Comparison of ENCODE assay signal across 8 cellular contexts in the genomic region with DNA sequence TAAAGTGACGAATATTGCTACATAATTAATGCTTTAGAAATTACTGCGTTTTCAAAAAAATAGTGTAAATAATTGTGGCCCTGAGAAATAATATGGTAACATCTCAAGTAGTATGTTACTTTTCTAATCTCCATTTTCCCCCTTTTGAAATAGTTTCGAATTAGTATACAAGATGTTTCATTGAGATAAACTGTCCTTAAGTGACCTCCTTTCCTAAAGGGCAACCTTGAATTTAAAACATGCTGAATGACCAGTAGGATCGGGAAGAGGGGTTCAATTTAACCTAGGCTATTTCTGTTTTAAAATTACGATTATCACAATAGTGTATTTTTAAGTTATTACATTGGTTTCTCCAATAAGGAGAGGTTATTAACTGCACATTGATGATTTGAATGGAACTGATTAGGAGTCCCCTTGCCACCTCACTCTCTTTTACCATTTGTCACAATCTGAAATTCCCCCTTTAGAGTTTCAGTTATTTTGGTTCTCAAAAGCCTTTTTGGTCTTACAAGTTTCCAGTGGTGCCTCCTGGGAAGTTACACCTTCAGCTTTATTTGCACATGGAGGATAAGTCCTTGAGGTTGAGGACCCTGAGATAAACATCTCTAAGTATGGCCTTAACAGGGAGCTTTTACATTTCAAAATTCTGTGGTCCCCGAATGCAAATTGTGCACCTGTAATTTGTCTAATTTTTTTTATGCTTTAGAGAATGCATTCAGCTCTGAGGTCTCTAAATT. TPM values are rescaled to one million over a fixed set of nuclear protein-coding genes. Genes with fewer than 3 reads are reported as not detected.
DNase-seq lines count a peak whose midpoint lies in the region; ATAC-seq, FAIRE-seq and TF ChIP-seq lines count a peak whose summit lies in the region.

No MANE protein-coding gene starts in this region.

- H4K5ac ChIP-seq in H9 (ENCODE audit: insufficient read length, low read depth, low read length) (no peak overlapping the region), mesendoderm (ENCODE audit: low read length) (no peak overlapping the region)

- no peak for FAIRE-seq in astrocyte (lab: Jason Lieb, UNC)

- H3K36me3 ChIP-seq in A673 (ENCODE audit: insufficient read depth, low read length, poor library complexity, severe bottlenecking) (no peaks in the 10 kb centered on the region), astrocyte (ENCODE audit: insufficient read depth, low read length) (no peaks in the 10 kb centered on the region), mesendoderm (ENCODE audit: control insufficient read depth, insufficient read depth, low read length) (no peaks in the 10 kb centered on the region)

- no peak for DNase-seq in A673 (ENCODE audit: low spot score)
- no peak for DNase-seq in H9
- DNase-seq in astrocyte (ENCODE audit: low read depth) = no peak
- DNase-seq in mesendoderm = peak; percentile 26
- no peak for DNase-seq in A172 (ENCODE audit: low spot score)
- DNase-seq in lower leg skin (ENCODE audit: low spot score in 2 of 2) = no peak
- no peak for DNase-seq in SW480 (ENCODE audit: low spot score)

- H3T11ph ChIP-seq in H9 (ENCODE audit: low read length) = no peak overlapping the region

- H4K8ac ChIP-seq in H9 (replicated peaks; ENCODE audit: insufficient read length, low read depth, low read length) = no peak overlapping the region
- H4K8ac ChIP-seq in mesendoderm (ENCODE audit: low read depth, low read length) = no peak overlapping the region

- H3K27me3 Mint-ChIP-seq in H9 (ENCODE audit: low read depth) (no peaks in the 10 kb centered on the region), astrocyte (ENCODE audit: low read depth, unreplicated experiment) (no peaks in the 10 kb centered on the region)

- H2BK15ac ChIP-seq in H9 (ENCODE audit: low read depth, low read length) (no peak overlapping the region), mesendoderm (replicated peaks; ENCODE audit: low read depth) (no peak overlapping the region)

- no peak overlapping the region for H4K91ac ChIP-seq in H9 (ENCODE audit: insufficient read length, low read depth, low read length)

- H3K79me2 ChIP-seq in H9 (ENCODE audit: insufficient read depth, low read length) (peaks cover 17% of the 10 kb centered on the region; the same call in 1 of the 2 replicates), astrocyte (ENCODE audit: insufficient read depth, low read length) (peaks cover 91% of the 10 kb centered on the region), mesendoderm (ENCODE audit: control insufficient read depth, insufficient read depth, low read length) (peaks cover 64% of the 10 kb centered on the region)

- H4K20me1 ChIP-seq in H9 (ENCODE audit: control insufficient read depth, insufficient read depth, insufficient read length) (no peaks in the 10 kb centered on the region), astrocyte (ENCODE audit: insufficient read depth, low read length) (peaks cover 54% of the 10 kb centered on the region)

- H3K27me3 ChIP-seq in A673 (replicated peaks; ENCODE audit: insufficient read depth, low read depth, low read length, poor library complexity) (no peaks in the 10 kb centered on the region), H9 (ENCODE audit: insufficient read depth, low read length) (no peaks in the 10 kb centered on the region), astrocyte (ENCODE audit: insufficient read depth, low read length) (no peaks in the 10 kb centered on the region), mesendoderm (ENCODE audit: insufficient read depth, low read length, poor library complexity) (no peaks in the 10 kb centered on the region)

- H2AFZ ChIP-seq in H9 (ENCODE audit: low read length) (no peak overlapping the region), astrocyte (ENCODE audit: low read depth, low read length) (no peak overlapping the region)

- H3K27ac ChIP-seq in A673 (ENCODE audit: low read depth, low read length, poor library complexity, severe bottlenecking) (peak overlapping the region; percentile 98), H9 (ENCODE audit: insufficient read length, low read depth, low read length) (no peak overlapping the region), astrocyte (ENCODE audit: low read depth, low read length) (peak overlapping the region; percentile 85), mesendoderm (ENCODE audit: low read depth, low read length) (no peak overlapping the region)

- H3K4me1 ChIP-seq in A673 (ENCODE audit: insufficient read depth, low read length, poor library complexity, severe bottlenecking) (peaks cover 55% of the 10 kb centered on the region), H9 (ENCODE audit: insufficient read depth, low read length) (no peaks in the 10 kb centered on the region; the same call in 1 of the 2 replicates), astrocyte (ENCODE audit: insufficient read depth, low read length) (peaks cover 49% of the 10 kb centered on the region), mesendoderm (ENCODE audit: control insufficient read depth, low read depth, low read length) (peaks cover 14% of the 10 kb centered on the region)

- H3K9me3 Mint-ChIP-seq in H9 (no peaks in the 10 kb centered on the region), astrocyte (ENCODE audit: unreplicated experiment) (no peaks in the 10 kb centered on the region)

- H3K4me3 Mint-ChIP-seq in H9 = peak overlapping the region; percentile 73 to 92
- H3K4me3 Mint-ChIP-seq in astrocyte (ENCODE audit: unreplicated experiment) = peak overlapping the region; percentile 92

- H3K9me3 ChIP-seq in A673 (ENCODE audit: low read depth, low read length, poor library complexity, severe bottlenecking) (no peaks in the 10 kb centered on the region), H9 (ENCODE audit: control insufficient read depth, low read depth, low read length) (no peaks in the 10 kb centered on the region), astrocyte (ENCODE audit: insufficient read depth, low read depth, low read length) (no peaks in the 10 kb centered on the region)

- H3K9ac ChIP-seq in H9 (ENCODE audit: extremely low read depth, insufficient read length, low read length) = no peak overlapping the region
- H3K9ac ChIP-seq in astrocyte (ENCODE audit: low read length) = peak overlapping the region; percentile 94
- peak overlapping the region; percentile 12 for H3K9ac ChIP-seq in mesendoderm (ENCODE audit: low read length)

- POLR2A ChIA-PET in A673 (lab: Charles Lee; ENCODE audit: low non-redundant PET) = interaction anchor here (0.6 kb wide), 1 partner anchor 28 kb away, joined by 3 read pairs; no protein-coding TSS in a partner anchor

- no peak overlapping the region for H2BK20ac ChIP-seq in H9 (ENCODE audit: low read depth, low read length, poor library complexity, severe bottlenecking)

- H3K23ac ChIP-seq in H9 (ENCODE audit: insufficient read length, low read depth, low read length) = no peak overlapping the region
- no peak overlapping the region for H3K23ac ChIP-seq in mesendoderm (ENCODE audit: low read length)

- H3K79me1 ChIP-seq in H9 (ENCODE audit: insufficient read depth, low read depth, low read length, poor library complexity, severe bottlenecking) (peaks cover 3% of the 10 kb centered on the region), mesendoderm (ENCODE audit: low read length) (peaks cover 11% of the 10 kb centered on the region)

- H3K4me3 ChIP-seq in A673 (ENCODE audit: low read depth, low read length, poor library complexity, severe bottlenecking) = peak overlapping the region; percentile 95
- peak overlapping the region; percentile 91 for H3K4me3 ChIP-seq in astrocyte (ENCODE audit: insufficient read depth, low read depth, low read length)
- no peak overlapping the region for H3K4me3 ChIP-seq in mesendoderm (ENCODE audit: low read length)
- no peak overlapping the region for H3K4me3 ChIP-seq in lower leg skin (ENCODE audit: low read depth, poor library complexity, severe bottlenecking)

- H3K4me1 Mint-ChIP-seq in H9 = peaks cover 69 to 76% of the 10 kb centered on the region in 2 experiments
- H3K4me1 Mint-ChIP-seq in astrocyte (ENCODE audit: low read depth, unreplicated experiment) = peaks cover 54% of the 10 kb centered on the region

- H3K14ac ChIP-seq in H9 (ENCODE audit: insufficient read depth, low read length) = no peak overlapping the region

- no peak for ATAC-seq in GM18870 (IDR thresholded peaks at IDR 0.05; ENCODE audit: unreplicated experiment)

- H3K18ac ChIP-seq in H9 (ENCODE audit: insufficient read length, low read depth, low read length) (no peak overlapping the region), mesendoderm (ENCODE audit: low read length) (no peak overlapping the region)

- TF ChIP-seq CTCF in A673 (conservative IDR thresholded peaks at IDR 0.05; ENCODE audit: low read depth, low read length) = no peak
- TF ChIP-seq CTCF in H9 (conservative IDR thresholded peaks at IDR 0.05) = no peak
- TF ChIP-seq CTCF in astrocyte (IDR thresholded peaks at IDR 0.05; ENCODE audit: insufficient read depth, low read depth, low read length) = no peak
- no peak for TF ChIP-seq CTCF in lower leg skin (IDR thresholded peaks at IDR 0.05)

- H3K27ac Mint-ChIP-seq in H9 (no peak overlapping the region), astrocyte (ENCODE audit: unreplicated experiment) (peak overlapping the region; percentile 55)

- H3K23me2 ChIP-seq in H9 (ENCODE audit: insufficient read length, low read depth, low read length, poor library complexity, severe bottlenecking) = peaks cover 5% of the 10 kb centered on the region

- peaks cover 0 to 21% (median 2%) of the 10 kb centered on the region in 3 experiments; a peak in 3 of 7 replicates for H3K36me3 Mint-ChIP-seq in H9 (ENCODE audit: insufficient read depth in 1 of 3, low read depth in 3 of 3)
- peaks cover 6% of the 10 kb centered on the region for H3K36me3 Mint-ChIP-seq in astrocyte (ENCODE audit: low read depth, unreplicated experiment)

- no peak overlapping the region for H2BK120ac ChIP-seq in H9 (ENCODE audit: low read depth, low read length, poor library complexity, severe bottlenecking)
- H2BK120ac ChIP-seq in mesendoderm (ENCODE audit: low read depth, low read length) = no peak overlapping the region

- H2BK12ac ChIP-seq in H9 (ENCODE audit: insufficient read length, low read depth, low read length) = no peak overlapping the region

- no peak overlapping the region for H2AK5ac ChIP-seq in H9 (ENCODE audit: insufficient read length, low read length)
- no peak overlapping the region for H2AK5ac ChIP-seq in mesendoderm (ENCODE audit: low read length)

- no TSS peak for BruUV-seq in A673 (replicated peaks; lab: Mats Ljungman, UMichigan)

- H3K4me2 ChIP-seq in H9 (ENCODE audit: insufficient read depth, insufficient read length, low read length) (no peak overlapping the region), astrocyte (ENCODE audit: low read length) (peak overlapping the region; percentile 86), mesendoderm (ENCODE audit: low read length) (no peak overlapping the region)

- WGBS in H9 (ENCODE audit: extremely low coverage, insufficient read length, low lambda C conversion rate) = no CpG with 5 or more reads among the region's 6 CpGs
- WGBS in mesendoderm (ENCODE audit: extremely low coverage, insufficient coverage, low lambda C conversion rate) = no CpG with 5 or more reads among the region's 6 CpGs
- 40 to 46% methylated on average over 6 of the region's 6 CpGs for WGBS in lower leg skin, 2 donors

- intact Hi-C loops in A673 (cut with micrococcal nuclease; ENCODE audit: unreplicated experiment) = no loop called here
- intact Hi-C loops in lower leg skin (cut with DNase I; ENCODE audit: low total_unique reads) = no loop called here

- CTCF ChIA-PET in A673 (lab: Charles Lee) = no interaction called here

- no peak for TF ChIP-seq POLR2A in lower leg skin (IDR thresholded peaks at IDR 0.05)

- H3K4ac ChIP-seq in H9 (ENCODE audit: low read depth, low read length) = no peak overlapping the region
- H3K4ac ChIP-seq in mesendoderm (ENCODE audit: low read depth, low read length) = no peak overlapping the region

- H3K56ac ChIP-seq in H9 (ENCODE audit: insufficient read length, low read depth, low read length) (no peak overlapping the region), mesendoderm (ENCODE audit: low read length) (peak overlapping the region; percentile 17)

- H2BK5ac ChIP-seq in H9 (ENCODE audit: insufficient read length, low read length) (no peak overlapping the region), mesendoderm (ENCODE audit: low read length) (no peak overlapping the region)

RNA-seq across cellular contexts. Expression of a gene that starts 2.3 kb away (rescaled TPM):
- 282 and 340 TPM in 2 replicates for total RNA-seq in A673 (2021)
- 180 and 183 TPM in 2 replicates for total RNA-seq in H9 (2021)
- 488 and 495 TPM in 2 replicates for total RNA-seq in astrocyte
- 215 TPM for polyA plus RNA-seq in mesendoderm (2013, experiment 1 of 2)
- 213 TPM for polyA plus RNA-seq in mesendoderm (2013, experiment 2 of 2)
- total RNA-seq in A172 (2014; rRNA removed; shearing (Covaris generic)) = 402 and 425 TPM in 2 replicates
- 100 to 1,000 TPM in 3 of 4 donors, 10 to 100 TPM in 1; 92.5 to 154 (median 115) TPM for total RNA-seq in lower leg skin

Comparison
In these comparisons a context has a peak if more than half of its experiments do, and no peak if none do; other contexts are left out.
1. H3K27ac ChIP-seq: peak in A673 (single experiment) and astrocyte (single experiment); none in H9 (single experiment) and mesendoderm (single experiment).
2. H3K4me3 ChIP-seq: peak in A673 (single experiment) and astrocyte (single experiment); none in mesendoderm (single experiment) and lower leg skin (single experiment).